ENCODE assay signal across 20 cellular contexts in the genomic region with DNA sequence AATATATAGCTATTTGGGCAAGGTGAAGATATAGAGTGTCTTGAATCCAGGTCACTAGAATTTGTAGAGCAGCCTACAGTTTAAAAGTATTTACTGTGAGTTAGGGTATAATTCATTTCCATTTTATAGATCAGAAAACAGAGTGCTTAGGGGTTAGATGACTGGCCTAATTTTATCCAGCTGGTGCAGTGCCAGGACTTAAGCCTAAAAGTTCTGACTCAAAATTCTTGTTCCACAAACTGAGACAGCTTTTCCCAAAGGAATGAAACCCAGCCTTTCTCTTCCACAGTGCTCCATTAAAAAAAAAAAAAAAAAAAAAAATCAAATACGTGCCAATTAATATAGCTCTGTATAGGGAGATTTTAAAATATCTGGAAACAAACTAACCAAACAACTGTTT.
"Had no signal": no experiment of that assay in that cellular context is flagged by ENCODE, and none has a peak within 500 bp of the region (broad histone marks: within the 10 kb centered on the region; RNA-seq: fewer than 3 reads in every experiment).

No MANE protein-coding gene starts in this region.

- ATAC-seq: activated CD4-positive, alpha-beta T cell treated with anti-CD3 and anti-CD28 coated beads for 36 hours; activated CD8-positive, alpha-beta T cell treated with anti-CD3 and anti-CD28 coated beads for 36 hours; foreskin keratinocyte; heart left ventricle; left lobe of liver; mucosa of descending colon; natural killer cell; right lobe of liver; stimulated activated naive B cell treated with anti-CD40 and anti-IgM and Interleukin-4, amounts not matched to agents 10 μg/mL and 1 μg/mL and 100 μg/mL, for 72 hours had no signal

- H3K4me1 ChIP-seq: prostate gland, right lobe of liver had no signal

- H3K9me3 Mint-ChIP-seq: activated CD8-positive, alpha-beta T cell treated with anti-CD3 and anti-CD28 coated beads for 36 hours; activated naive CD8-positive, alpha-beta T cell treated with anti-CD3 and anti-CD28 coated beads, Interleukin-2, amount 10 ng/mL, durations not matched to agents 7 days and 5 days had no signal

- H3K36me3 ChIP-seq: heart left ventricle, prostate gland, right lobe of liver, spleen, WERI-Rb-1 had no signal

- H3K27ac Mint-ChIP-seq: activated CD4-positive, alpha-beta T cell treated with anti-CD3 and anti-CD28 coated beads for 36 hours; activated CD8-positive, alpha-beta T cell treated with anti-CD3 and anti-CD28 coated beads for 36 hours; activated naive CD8-positive, alpha-beta T cell treated with anti-CD3 and anti-CD28 coated beads, Interleukin-2, amount 10 ng/mL, durations not matched to agents 7 days and 5 days; natural killer cell; stimulated activated naive B cell treated with anti-CD40 and anti-IgM and Interleukin-4, amounts not matched to agents 10 μg/mL and 1 μg/mL and 100 μg/mL, for 72 hours had no signal

- DNase-seq: activated CD4-positive, alpha-beta T cell treated with anti-CD3 and anti-CD28 coated beads for 36 hours; activated CD8-positive, alpha-beta memory T cell treated with anti-CD3 and anti-CD28 coated beads, Interleukin-2, amount 50 U/mL, for 4 hours; activated CD8-positive, alpha-beta T cell treated with anti-CD3 and anti-CD28 coated beads for 36 hours; activated naive CD8-positive, alpha-beta T cell treated with anti-CD3 and anti-CD28 coated beads, Interleukin-2, amount 10 ng/mL, durations not matched to agents 7 days and 5 days; aorta; foreskin keratinocyte; mammary epithelial cell; mucosa of descending colon; natural killer cell; nucleus accumbens; right lobe of liver; spleen; stimulated activated CD4-positive, alpha-beta T cell treated with anti-CD3 and anti-CD28 coated beads, Interleukin-2, amount 100 ng/mL, for 24 hours; stimulated activated naive B cell treated with anti-CD40 and anti-IgM and Interleukin-4, amounts not matched to agents 10 μg/mL and 1 μg/mL and 100 μg/mL, for 72 hours; T-helper 9 cell; trophoblast cell; WERI-Rb-1 had no signal

- H3K4me3 Mint-ChIP-seq: activated CD4-positive, alpha-beta T cell treated with anti-CD3 and anti-CD28 coated beads for 36 hours; activated CD8-positive, alpha-beta T cell treated with anti-CD3 and anti-CD28 coated beads for 36 hours; activated naive CD8-positive, alpha-beta T cell treated with anti-CD3 and anti-CD28 coated beads, Interleukin-2, amount 10 ng/mL, durations not matched to agents 7 days and 5 days; natural killer cell; stimulated activated naive B cell treated with anti-CD40 and anti-IgM and Interleukin-4, amounts not matched to agents 10 μg/mL and 1 μg/mL and 100 μg/mL, for 72 hours had no signal

- H3K4me1 Mint-ChIP-seq: activated CD4-positive, alpha-beta T cell treated with anti-CD3 and anti-CD28 coated beads for 36 hours; activated naive CD8-positive, alpha-beta T cell treated with anti-CD3 and anti-CD28 coated beads, Interleukin-2, amount 10 ng/mL, durations not matched to agents 7 days and 5 days; natural killer cell had no signal

- H3K4me3 ChIP-seq: heart left ventricle, mucosa of descending colon, prostate gland, right lobe of liver, spleen had no signal

- H3K9me3 ChIP-seq: heart left ventricle, mucosa of descending colon, prostate gland, right lobe of liver, spleen had no signal

- H3K27me3 Mint-ChIP-seq: activated CD4-positive, alpha-beta T cell treated with anti-CD3 and anti-CD28 coated beads for 36 hours; activated CD8-positive, alpha-beta T cell treated with anti-CD3 and anti-CD28 coated beads for 36 hours; activated naive CD8-positive, alpha-beta T cell treated with anti-CD3 and anti-CD28 coated beads, Interleukin-2, amount 10 ng/mL, durations not matched to agents 7 days and 5 days; stimulated activated naive B cell treated with anti-CD40 and anti-IgM and Interleukin-4, amounts not matched to agents 10 μg/mL and 1 μg/mL and 100 μg/mL, for 72 hours had no signal

- H3K27ac ChIP-seq: foreskin keratinocyte, heart left ventricle, prostate gland, right lobe of liver, spleen, WERI-Rb-1 had no signal

- H3K36me3 Mint-ChIP-seq: activated naive CD8-positive, alpha-beta T cell treated with anti-CD3 and anti-CD28 coated beads, Interleukin-2, amount 10 ng/mL, durations not matched to agents 7 days and 5 days; natural killer cell; stimulated activated naive B cell treated with anti-CD40 and anti-IgM and Interleukin-4, amounts not matched to agents 10 μg/mL and 1 μg/mL and 100 μg/mL, for 72 hours had no signal

- H3K27me3 ChIP-seq: foreskin keratinocyte, heart left ventricle, right lobe of liver, spleen had no signal
